22 cellular contexts compared by ENCODE assay signal in the genomic region with DNA sequence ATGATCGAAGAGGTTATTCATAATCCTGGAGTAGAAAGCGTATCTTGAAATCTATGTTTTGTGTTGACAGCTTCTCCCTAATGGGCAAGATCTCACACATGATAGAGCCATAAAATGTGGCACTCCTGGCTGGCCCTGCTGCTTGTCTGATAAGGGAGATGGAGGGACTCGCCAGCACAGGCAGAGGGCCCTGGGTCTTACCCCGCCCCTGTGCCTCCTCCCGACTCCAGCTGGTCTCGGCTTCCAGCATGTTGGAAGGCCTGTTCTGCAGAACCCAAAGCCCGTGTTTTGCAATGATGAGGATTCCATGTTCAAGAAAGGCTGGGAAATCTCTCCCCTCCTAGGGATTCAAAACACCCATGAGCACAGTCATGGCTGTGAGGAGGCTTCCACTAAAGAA.
DNase-seq lines count a peak whose midpoint lies in the region; ATAC-seq and TF ChIP-seq lines count a peak whose summit lies in the region.
"Had no signal": no experiment of that assay in that cellular context is flagged by ENCODE, and none has a peak within 500 bp of the region (broad histone marks: within the 10 kb centered on the region; RNA-seq: fewer than 3 reads in every experiment).

No MANE protein-coding gene starts in this region.

- no peak for TF ChIP-seq EP300 in transverse colon (IDR thresholded peaks at IDR 0.05; ENCODE audit: low read depth)

- ATAC-seq in HG03280 (IDR thresholded peaks at IDR 0.05; ENCODE audit: unreplicated experiment) = no peak
- ATAC-seq: activated naive CD4-positive, alpha-beta T cell treated with anti-CD3 and anti-CD28 coated beads, Interleukin-2, amount 50 U/mL, for 72 hours; activated T-helper 17 cell treated with anti-CD3 and anti-CD28 coated beads, Interleukin-2, amount 50 U/mL, for 72 hours; upper lobe of right lung had no signal

- DNase-seq in NCI-H82 (lab: John Stamatoyannopoulos, UW) (peak; percentile 72), NCI-H82 treated with DMSO at 0.1 percent for 48 hours (lab: John Stamatoyannopoulos, UW; ENCODE audit: unreplicated experiment) (no peak), NCI-H2171 treated with DMSO at 0.1 percent for 48 hours (lab: John Stamatoyannopoulos, UW) (peak; percentile 65), left kidney (ENCODE audit: low read depth, low spot score) (peak; percentile 25), transverse colon (peak; percentile 30), inferior parietal cortex (ENCODE audit: extremely low spot score) (no peak)
- DNase-seq in stimulated activated CD4-positive, alpha-beta T cell treated with anti-CD3 and anti-CD28 coated beads, Interleukin-4, amount 100 ng/mL, for 1 hour = no peak
- DNase-seq: activated CD4-positive, alpha-beta T cell treated with anti-CD3 and anti-CD28 coated beads, Interleukin-2, amount 10 ng/mL, durations not matched to agents 24 days and 14 days; anterior cingulate cortex; dermis blood vessel endothelial cell; Kasumi-1; NCI-H2081; NCI-H524 treated with DMSO at 0.1 percent for 48 hours; upper lobe of right lung had no signal

- in situ Hi-C loops in transverse colon (cut with MboI; ENCODE audit: low pct_ligation_motif_present in 1 of 4, low pct_unique_long_range_greater_than_20kb in 1 of 4, low sequenced_read_pairs in 3 of 4) = no loop called here

- no peak overlapping the region for H3K27ac ChIP-seq in transverse colon
- H3K27ac ChIP-seq: HL-60, prostate gland, RWPE1, SK-N-MC, upper lobe of right lung had no signal

- TF ChIP-seq CTCF in transverse colon (IDR thresholded peaks at IDR 0.05) = no peak

- H3K9me3 ChIP-seq in transverse colon = no peaks in the 10 kb centered on the region
- H3K9me3 ChIP-seq: prostate gland, upper lobe of right lung had no signal

- 44 to 63% methylated on average over 2 to 6 of the region's 7 CpGs for WGBS in transverse colon (ENCODE audit: low coverage in 1 of 2), 2 donors

- TF ChIP-seq POLR2A in transverse colon (IDR thresholded peaks at IDR 0.05) = no peak

- no peaks in the 10 kb centered on the region for H3K4me1 ChIP-seq in transverse colon
- H3K4me1 ChIP-seq: prostate gland, upper lobe of right lung had no signal

- intact Hi-C loops in transverse colon (cut with DNase I; ENCODE audit: low total_unique reads) = no loop called here

- H3K4me3 ChIP-seq in transverse colon = no peak overlapping the region
- H3K4me3 ChIP-seq: lung, prostate gland, SK-N-MC, upper lobe of right lung had no signal

- no peaks in the 10 kb centered on the region for H3K36me3 ChIP-seq in transverse colon
- H3K36me3 ChIP-seq: prostate gland, upper lobe of right lung had no signal

- H3K27me3 ChIP-seq in transverse colon = peaks cover 9% of the 10 kb centered on the region
- H3K27me3 ChIP-seq: upper lobe of right lung had no signal

Comparison
In these comparisons a context has a peak if more than half of its experiments do, and no peak if none do; other contexts are left out.
1. DNase-seq: peak in NCI-H82 (single experiment), NCI-H2171 treated with DMSO at 0.1 percent for 48 hours (single experiment), left kidney (single experiment) and transverse colon (single experiment); none in NCI-H82 treated with DMSO at 0.1 percent for 48 hours (single experiment), inferior parietal cortex (single experiment) and stimulated activated CD4-positive, alpha-beta T cell treated with anti-CD3 and anti-CD28 coated beads, Interleukin-4, amount 100 ng/mL, for 1 hour (single experiment).